28 cellular contexts compared by ENCODE assay signal in the genomic region with DNA sequence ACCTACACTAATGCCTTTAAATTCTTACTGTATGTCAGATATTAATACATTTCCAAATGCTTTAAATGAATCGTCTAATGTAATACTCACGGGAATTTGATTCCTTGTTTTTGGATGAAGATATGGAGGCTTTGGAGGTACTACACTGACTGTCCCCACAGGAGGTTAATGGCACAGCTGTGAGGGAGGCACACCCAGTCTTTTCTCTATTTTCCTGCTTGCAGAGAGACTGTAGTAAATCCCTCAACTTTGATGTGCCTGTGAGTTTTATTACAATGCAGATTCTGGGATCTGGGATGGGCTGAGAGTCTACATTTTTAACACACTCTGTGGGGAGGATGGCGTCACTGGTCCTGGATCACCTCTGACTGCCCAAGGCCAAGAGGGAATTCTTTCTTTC.
"Had no signal": no experiment of that assay in that cellular context is flagged by ENCODE, and none has a peak within 500 bp of the region (broad histone marks: within the 10 kb centered on the region; RNA-seq: fewer than 3 reads in every experiment).

No MANE protein-coding gene starts in this region.

- H3K27me3 Mint-ChIP-seq: naive B cell; stimulated activated memory B cell treated with anti-CD40 and anti-IgM and Interleukin-4, amounts not matched to agents 10 μg/mL and 1 μg/mL and 100 μg/mL, for 72 hours; stimulated activated naive CD8-positive, alpha-beta T cell treated with anti-CD3 and anti-CD28 coated beads, Interleukin-15, amount 100 ng/mL, for 72 hours had no signal

- H3K36me3 Mint-ChIP-seq: mesothelial cell of epicardium; naive B cell; natural killer cell; stimulated activated memory B cell treated with anti-CD40 and anti-IgM and Interleukin-4, amounts not matched to agents 10 μg/mL and 1 μg/mL and 100 μg/mL, for 72 hours; type B pancreatic cell had no signal

- H3K4me1 ChIP-seq: left lung, lower lobe of right lung, right atrium auricular region, right lobe of liver, tibial nerve, vagina had no signal

- H3K9me3 ChIP-seq: left lung, lower lobe of right lung, neutrophil, right atrium auricular region, right lobe of liver, tibial nerve, vagina had no signal

- H3K27ac ChIP-seq: left lung, lower lobe of right lung, neutrophil, right atrium auricular region, right lobe of liver, tibial nerve, vagina had no signal

- H3K4me1 Mint-ChIP-seq: naive B cell; natural killer cell; stimulated activated memory B cell treated with anti-CD40 and anti-IgM and Interleukin-4, amounts not matched to agents 10 μg/mL and 1 μg/mL and 100 μg/mL, for 72 hours; stimulated activated naive CD8-positive, alpha-beta T cell treated with anti-CD3 and anti-CD28 coated beads, Interleukin-15, amount 100 ng/mL, for 72 hours had no signal

- H3K36me3 ChIP-seq: left lung, lower lobe of right lung, neutrophil, right atrium auricular region, right lobe of liver, tibial nerve, vagina had no signal

- DNase-seq: hippocampal formation; kidney glomerular epithelial cell; left cardiac atrium; left lung; lower lobe of right lung; mammary epithelial cell; mesenchymal stem cell; naive B cell; natural killer cell; occipital lobe; right lobe of liver; stimulated activated CD4-positive, alpha-beta T cell treated with anti-CD3 and anti-CD28 coated beads, Interleukin-1b, Interleukin-23, amount 100 ng/mL, for 48 hours; stimulated activated CD4-positive, alpha-beta T cell treated with anti-CD3 and anti-CD28 coated beads, Interleukin-2, amount 100 ng/mL, for 48 hours; stimulated activated CD4-positive, alpha-beta T cell treated with anti-CD3 and anti-CD28 coated beads, Interleukin-4, amount 100 ng/mL, for 4 hours; stimulated activated CD8-positive, alpha-beta memory T cell treated with anti-CD3 and anti-CD28 coated beads, Interleukin-4, amount 100 ng/mL, for 48 hours; stimulated activated naive CD4-positive, alpha-beta T cell treated with Interleukin-2 at 50 U/mL for 16 hours; stimulated activated naive CD8-positive, alpha-beta T cell treated with anti-CD3 and anti-CD28 coated beads, Interleukin-15, amount 100 ng/mL, for 72 hours; substantia nigra had no signal

- H3K27me3 ChIP-seq: left lung, neutrophil, right atrium auricular region, right lobe of liver, tibial nerve, vagina had no signal

- FAIRE-seq: keratinocyte had no signal

- H3K9me3 Mint-ChIP-seq: mesothelial cell of epicardium; stimulated activated memory B cell treated with anti-CD40 and anti-IgM and Interleukin-4, amounts not matched to agents 10 μg/mL and 1 μg/mL and 100 μg/mL, for 72 hours; type B pancreatic cell had no signal

- H3K4me2 ChIP-seq: smooth muscle cell had no signal

- H3K4me3 Mint-ChIP-seq: mesothelial cell of epicardium; naive B cell; natural killer cell; stimulated activated memory B cell treated with anti-CD40 and anti-IgM and Interleukin-4, amounts not matched to agents 10 μg/mL and 1 μg/mL and 100 μg/mL, for 72 hours; stimulated activated naive CD8-positive, alpha-beta T cell treated with anti-CD3 and anti-CD28 coated beads, Interleukin-15, amount 100 ng/mL, for 72 hours; type B pancreatic cell had no signal

- H3K27ac Mint-ChIP-seq: mesothelial cell of epicardium; naive B cell; natural killer cell; progenitor cell of endocrine pancreas; stimulated activated memory B cell treated with anti-CD40 and anti-IgM and Interleukin-4, amounts not matched to agents 10 μg/mL and 1 μg/mL and 100 μg/mL, for 72 hours; stimulated activated naive CD8-positive, alpha-beta T cell treated with anti-CD3 and anti-CD28 coated beads, Interleukin-15, amount 100 ng/mL, for 72 hours; type B pancreatic cell had no signal

- ATAC-seq: left cardiac atrium; left lung; lower lobe of right lung; natural killer cell; right lobe of liver; stimulated activated memory B cell treated with anti-CD40 and anti-IgM and Interleukin-4, amounts not matched to agents 10 μg/mL and 1 μg/mL and 100 μg/mL, for 72 hours; stimulated activated naive CD8-positive, alpha-beta T cell treated with anti-CD3 and anti-CD28 coated beads, Interleukin-15, amount 100 ng/mL, for 72 hours had no signal

- H3K4me3 ChIP-seq: left lung, lower lobe of right lung, right atrium auricular region, right lobe of liver, smooth muscle cell, tibial nerve, vagina had no signal
